In the genomic region with DNA sequence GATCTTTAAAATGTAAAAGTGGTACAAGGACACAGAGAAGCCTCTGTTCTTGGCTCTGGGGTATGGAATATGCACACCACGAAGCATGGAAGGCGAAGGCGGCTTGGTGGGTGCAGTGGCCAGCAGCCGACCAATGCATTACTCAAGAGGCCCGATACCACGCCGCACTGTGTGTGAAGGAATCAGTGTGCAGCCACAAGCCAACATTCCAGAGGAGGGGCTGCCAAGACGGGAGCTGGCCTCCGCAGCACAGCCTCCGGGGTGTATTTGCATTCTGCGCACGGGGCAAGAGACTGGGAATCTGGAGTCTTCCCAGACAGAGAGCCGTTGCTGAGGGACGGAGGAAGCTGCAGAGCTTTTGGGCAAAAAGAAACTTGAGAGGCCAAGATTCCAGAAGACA, we compare ENCODE assay signal across 11 cellular contexts. TPM values are rescaled to one million over a fixed set of nuclear protein-coding genes. Genes with fewer than 3 reads are reported as not detected.
DNase-seq lines count a peak whose midpoint lies in the region; ATAC-seq, FAIRE-seq and TF ChIP-seq lines count a peak whose summit lies in the region.
"Had no signal": no experiment of that assay in that cellular context is flagged by ENCODE, and none has a peak within 500 bp of the region (broad histone marks: within the 10 kb centered on the region; RNA-seq: fewer than 3 reads in every experiment).

No MANE protein-coding gene starts in this region.

- TF ChIP-seq CTCF in right lobe of liver (IDR thresholded peaks at IDR 0.05) = no peak
- TF ChIP-seq CTCF in HepG2 (CRISPR knock-in tag; IDR thresholded peaks at IDR 0.05) = no peak
- TF ChIP-seq CTCF in fibroblast of the aortic adventitia (IDR thresholded peaks at IDR 0.05; ENCODE audit: insufficient read depth, low read length) = no peak
- no peak for TF ChIP-seq CTCF in nephron (IDR thresholded peaks at IDR 0.05; ENCODE audit: unreplicated experiment in 3 of 3)
- no peak for TF ChIP-seq CTCF in suprapubic skin (IDR thresholded peaks at IDR 0.05)

- peaks cover 45% of the 10 kb centered on the region for H3K4me1 Mint-ChIP-seq in nephron

- POLR2A ChIA-PET in HepG2 (lab: Yijun Ruan, JAX) = no interaction called here

- intact Hi-C loops in right lobe of liver (cut with DNase I) (no loop called here), HepG2 (cut with micrococcal nuclease; ENCODE audit: unreplicated experiment) (no loop called here)

- TF ChIP-seq RAD21 in HepG2 (CRISPR knock-in tag; IDR thresholded peaks at IDR 0.05) = no peak

- TF ChIP-seq POLR2A in right lobe of liver (IDR thresholded peaks at IDR 0.05) (no peak), HepG2 (IDR thresholded peaks at IDR 0.05; ENCODE audit: insufficient read depth in 1 of 2, low read depth in 2 of 2, low read length in 2 of 2) (no peak), suprapubic skin (IDR thresholded peaks at IDR 0.05) (no peak), erythroblast (IDR thresholded peaks at IDR 0.05; ENCODE audit: low read length) (no peak)

- H3K27me3 Mint-ChIP-seq in nephron (ENCODE audit: low read depth) = peaks cover 7% of the 10 kb centered on the region

- H3K79me2 ChIP-seq in HepG2 (ENCODE audit: insufficient read depth, low read length) = no peaks in the 10 kb centered on the region

- H3K27ac ChIP-seq in right lobe of liver = no peak overlapping the region
- H3K27ac ChIP-seq in HepG2 (ENCODE audit: extremely low read length, insufficient read depth, low read length) = no peak overlapping the region
- H3K27ac ChIP-seq in suprapubic skin = no peak overlapping the region
- H3K27ac ChIP-seq: vagina had no signal

- H3K27me3 ChIP-seq in right lobe of liver (no peaks in the 10 kb centered on the region), HepG2 (ENCODE audit: control insufficient read depth in 1 of 2, insufficient read depth in 2 of 2, low read length in 2 of 2) (peaks cover 18 to 85% of the 10 kb centered on the region in 2 experiments), suprapubic skin (peaks cover 65% of the 10 kb centered on the region)
- H3K27me3 ChIP-seq: vagina had no signal

- H3K4me3 ChIP-seq in right lobe of liver (no peak overlapping the region), HepG2 (replicated peaks in 1 of 3; ENCODE audit: insufficient read depth in 1 of 3, low read depth in 2 of 3, low read length in 3 of 3) (no peak overlapping the region), fibroblast of the aortic adventitia (ENCODE audit: low read depth, low read length) (no peak overlapping the region), suprapubic skin (no peak overlapping the region)
- H3K4me3 ChIP-seq: vagina had no signal

- H3K9me3 ChIP-seq in right lobe of liver (no peaks in the 10 kb centered on the region), HepG2 (ENCODE audit: low read length) (no peaks in the 10 kb centered on the region), suprapubic skin (no peaks in the 10 kb centered on the region)
- H3K9me3 ChIP-seq: vagina had no signal

- no peaks in the 10 kb centered on the region; the same call in 1 of the 2 replicates for H4K20me1 ChIP-seq in HepG2 (ENCODE audit: insufficient read depth, low read length)

- peaks cover 14% of the 10 kb centered on the region for H3K9me3 Mint-ChIP-seq in nephron

- in situ Hi-C loops in HepG2 (cut with HindIII; ENCODE audit: extremely low pct_ligation_motif_present, low pct_unique_long_range_greater_than_20kb) = no loop called here

- peak overlapping the region in 1 of 3 experiments; percentile 44 for H3K4me3 Mint-ChIP-seq in nephron

- TF ChIP-seq EP300 in HepG2 (IDR thresholded peaks at IDR 0.05; ENCODE audit: low read depth in 2 of 2, low read length in 2 of 2) (no peak), HepG2 (CRISPR knock-in tag; IDR thresholded peaks at IDR 0.05; ENCODE audit: borderline replicate concordance) (no peak), suprapubic skin (IDR thresholded peaks at IDR 0.05) (no peak)

- peaks cover 4% of the 10 kb centered on the region for H3K36me3 Mint-ChIP-seq in nephron (ENCODE audit: low read depth)

- BruUV-seq in HepG2 (replicated peaks; lab: Mats Ljungman, UMichigan) = no TSS peak

- no peak overlapping the region for H3K4me2 ChIP-seq in HepG2 (ENCODE audit: low read depth, low read length)

- FAIRE-seq in HepG2 (lab: Jason Lieb, UNC) (no peak), GM19239 (lab: Jason Lieb, UNC) (no peak)

- peak overlapping the region; percentile 60 to 93 (median 89) for H3K27ac Mint-ChIP-seq in nephron

- 89% methylated on average over 10 of the region's 14 CpGs for WGBS in right lobe of liver (ENCODE audit: insufficient coverage, low coverage, low lambda C conversion rate, missing lambda C conversion rate)
- 45% methylated on average over 14 of the region's 14 CpGs for WGBS in HepG2 (ENCODE audit: low lambda C conversion rate)
- 36% methylated on average over 14 of the region's 14 CpGs for WGBS in suprapubic skin

- ATAC-seq in right lobe of liver = no peak
- no peak for ATAC-seq in HepG2

- CTCF ChIA-PET in HepG2 (lab: Yijun Ruan, JAX; ENCODE audit: low intra/inter-chr PET ratio, low total read pairs) = no interaction called here

- H3K9ac ChIP-seq in HepG2 (ENCODE audit: insufficient read depth, low read depth, low read length) = no peak overlapping the region

- H3K36me3 ChIP-seq in right lobe of liver (no peaks in the 10 kb centered on the region), HepG2 (replicated peaks in 1 of 2; ENCODE audit: control insufficient read depth in 1 of 2, insufficient read depth in 2 of 2, low read length in 2 of 2) (no peaks in the 10 kb centered on the region), suprapubic skin (no peaks in the 10 kb centered on the region)
- H3K36me3 ChIP-seq: vagina had no signal

- H2AFZ ChIP-seq in HepG2 (ENCODE audit: low read length) = no peak overlapping the region

- DNase-seq in right lobe of liver (peak in 2 of 3 donors; percentile 13 to 43), HepG2 (ENCODE audit: low spot score) (no peak), fibroblast of the aortic adventitia (ENCODE audit: low read depth) (peak; percentile 74), suprapubic skin (ENCODE audit: low spot score in 2 of 2) (no peak), GM19239 (ENCODE audit: insufficient read length, low spot score) (no peak), A172 (ENCODE audit: low spot score) (no peak), erythroblast (lab: John Stamatoyannopoulos, UW) (no peak)
- DNase-seq: NCI-H1048, NCI-H526 treated with DMSO at 0.1 percent for 48 hours had no signal

- H3K4me1 ChIP-seq in right lobe of liver (peaks cover 0 to 9% (median under 1%) of the 10 kb centered on the region in 4 donors), HepG2 (ENCODE audit: insufficient read depth, low read length) (no peaks in the 10 kb centered on the region), suprapubic skin (peaks cover 6% of the 10 kb centered on the region)
- H3K4me1 ChIP-seq: vagina had no signal

TF ChIP-seq in HepG2, 621 proteins besides CTCF, POLR2A, EP300 and RAD21 (continues in another document):
- no peak for TF ChIP-seq SMC3 (IDR thresholded peaks at IDR 0.05; ENCODE audit: low read length)
- TF ChIP-seq ZNF510 (CRISPR knock-in tag; IDR thresholded peaks at IDR 0.05; ENCODE audit: low read depth) = no peak
- TF ChIP-seq NPAS2 (CRISPR knock-in tag; IDR thresholded peaks at IDR 0.05; ENCODE audit: borderline replicate concordance) = no peak
- TF ChIP-seq ZNF224 (CRISPR knock-in tag; IDR thresholded peaks at IDR 0.05) = no peak
- TF ChIP-seq MTF2 (CRISPR knock-in tag; IDR thresholded peaks at IDR 0.05; ENCODE audit: borderline replicate concordance) = no peak
- TF ChIP-seq REXO4 (CRISPR knock-in tag; IDR thresholded peaks at IDR 0.05; ENCODE audit: borderline replicate concordance) = no peak
- TF ChIP-seq POLR2G (IDR thresholded peaks at IDR 0.05; ENCODE audit: low read depth, low read length) = no peak

RNA-seq across cellular contexts. Expression of a gene that starts 19.8 kb away (rescaled TPM):
- total RNA-seq in right lobe of liver (under 1 TPM; 0.31 to 0.87 (median 0.56) TPM), HepG2 (2016; rRNA removed; fragmentation: Illumina TruSeq; extraction: Trizol) (0.24 TPM in 1 of 2 replicates, not detected in the other), fibroblast of the aortic adventitia (ENCODE audit: low replicate concordance) (under 0.01 TPM in 1 of 2 replicates, not detected in the other), suprapubic skin (10 to 100 TPM in 1 of 4 donors, 1 to 10 TPM in 3; 2.9 to 15.9 (median 3.2) TPM)
- not detected in 2 replicates for total RNA-seq in HepG2 (2016; cell fraction: cytosol; rRNA removed; fragmentation: Illumina TruSeq; extraction: Trizol; ENCODE audit: low read depth)
- total RNA-seq in HepG2 (2016; cell fraction: insoluble cytoplasmic fraction; rRNA removed; fragmentation: Illumina TruSeq; extraction: Trizol) = 0.13 and 0.32 TPM in 2 replicates
- total RNA-seq in HepG2 (2016; cell fraction: membrane; rRNA removed; fragmentation: Illumina TruSeq; extraction: Trizol) = not detected in 2 replicates
- not detected in 2 replicates for total RNA-seq in HepG2 (2016; cell fraction: nucleus; rRNA removed; fragmentation: Illumina TruSeq; extraction: Trizol)
- polyA plus RNA-seq in HepG2 (2011; rRNA removed) = 0.01 and 0.03 TPM in 2 replicates
- polyA plus RNA-seq in HepG2 (2011; cell fraction: cytosol; rRNA removed) = 0.01 TPM in 1 of 2 replicates, not detected in the other
- 0.19 and 0.21 TPM in 2 replicates for polyA plus RNA-seq in HepG2 (2011; cell fraction: nucleus; rRNA removed)
- 0.19 TPM in 1 of 2 replicates, not detected in the other for polyA plus RNA-seq in HepG2 (2012)
- not detected in 2 replicates for polyA plus RNA-seq in HepG2 (2016; cell fraction: cytosol; fragmentation: Illumina TruSeq; extraction: Trizol; ENCODE audit: low read depth)
- not detected in 2 replicates for polyA plus RNA-seq in HepG2 (2016; cell fraction: insoluble cytoplasmic fraction; fragmentation: Illumina TruSeq; extraction: Trizol; ENCODE audit: low read depth)
- not detected in 2 replicates for polyA plus RNA-seq in HepG2 (2016; cell fraction: membrane; fragmentation: Illumina TruSeq; extraction: Trizol; ENCODE audit: low read depth)
- polyA plus RNA-seq in HepG2 (2016; cell fraction: nucleus; fragmentation: Illumina TruSeq; extraction: Trizol; ENCODE audit: insufficient read depth, low read depth) = not detected in 2 replicates
- polyA minus RNA-seq in HepG2 (2011; rRNA and poly(A)+ RNA removed; ENCODE audit: low replicate concordance) = 0.04 and 0.14 TPM in 2 replicates
- not detected in 2 replicates for polyA minus RNA-seq in HepG2 (2011; cell fraction: cytosol; rRNA and poly(A)+ RNA removed)
- polyA minus RNA-seq in HepG2 (2011; cell fraction: nucleus; rRNA and poly(A)+ RNA removed) = 0.37 TPM in 1 of 2 replicates, not detected in the other
- 4.1 and 6.4 TPM in 2 replicates for total RNA-seq in A172 (2014; rRNA removed; shearing (Covaris generic))

Comparison
In these comparisons a context has a peak if more than half of its experiments do, and no peak if none do; other contexts are left out.
1. DNase-seq: peak in right lobe of liver (2 of 3) and fibroblast of the aortic adventitia (single experiment); none in HepG2 (single experiment), suprapubic skin (0 of 2), GM19239 (single experiment), A172 (single experiment) and erythroblast (0 of 2).